In the genomic region with DNA sequence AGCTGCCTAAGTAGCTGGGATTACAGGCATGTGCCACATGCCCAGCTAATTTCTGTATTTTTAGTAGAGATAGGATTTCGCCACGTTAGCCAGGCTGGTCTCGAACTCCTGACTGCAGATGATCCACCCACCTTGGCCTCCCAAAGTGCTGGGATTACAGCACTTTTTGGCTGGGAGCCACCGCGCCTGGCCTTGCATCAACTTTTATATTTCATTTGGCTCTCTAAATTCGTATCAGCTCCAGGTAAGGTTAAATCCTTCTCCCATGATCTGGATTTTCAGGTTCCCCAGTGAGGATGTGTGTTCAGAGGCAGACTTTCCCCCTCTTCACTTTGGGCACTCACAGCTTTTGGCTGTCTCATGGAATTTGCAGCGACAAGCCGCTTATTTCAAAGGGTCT, we compare ENCODE assay signal across 22 cellular contexts. TPM values are rescaled to one million over a fixed set of nuclear protein-coding genes. Genes with fewer than 3 reads are reported as not detected.
DNase-seq lines count a peak whose midpoint lies in the region; ATAC-seq and TF ChIP-seq lines count a peak whose summit lies in the region.
"Had no signal": no experiment of that assay in that cellular context is flagged by ENCODE, and none has a peak within 500 bp of the region (broad histone marks: within the 10 kb centered on the region; RNA-seq: fewer than 3 reads in every experiment).

No MANE protein-coding gene starts in this region.

- H4K20me1 ChIP-seq in H9 (ENCODE audit: control insufficient read depth, insufficient read depth, insufficient read length): no peaks in the 10 kb centered on the region

- no peak overlapping the region for H4K5ac ChIP-seq in H9 (ENCODE audit: insufficient read length, low read depth, low read length)
- H4K5ac ChIP-seq in mesendoderm (ENCODE audit: low read length): no peak overlapping the region

- no peak overlapping the region for H3K14ac ChIP-seq in H9 (ENCODE audit: insufficient read depth, low read length)

- H3K4ac ChIP-seq in H9 (ENCODE audit: low read depth, low read length) (no peak overlapping the region), mesendoderm (ENCODE audit: low read depth, low read length) (no peak overlapping the region)

- no peak overlapping the region for H3T11ph ChIP-seq in H9 (ENCODE audit: low read length)

- H3K56ac ChIP-seq in H9 (ENCODE audit: insufficient read length, low read depth, low read length) (no peak overlapping the region), mesendoderm (ENCODE audit: low read length) (no peak overlapping the region)

- no peak for TF ChIP-seq POLR2A in gastrocnemius medialis (IDR thresholded peaks at IDR 0.05)

- H3K4me1 ChIP-seq in H9 (ENCODE audit: insufficient read depth, low read length): peaks cover 6% of the 10 kb centered on the region; the same call in 1 of the 2 replicates
- peaks cover 7% of the 10 kb centered on the region for H3K4me1 ChIP-seq in mesendoderm (ENCODE audit: control insufficient read depth, low read depth, low read length)
- H3K4me1 ChIP-seq in gastrocnemius medialis: peaks cover 10 to 11% of the 10 kb centered on the region in 2 donors

- H3K79me2 ChIP-seq in H9 (ENCODE audit: insufficient read depth, low read length) (no peaks in the 10 kb centered on the region; the same call in 1 of the 2 replicates), mesendoderm (ENCODE audit: control insufficient read depth, insufficient read depth, low read length) (peaks cover 5% of the 10 kb centered on the region)

- peak overlapping the region; percentile 62 to 96 (median 90); a peak in 5 of 7 replicates for H3K27ac Mint-ChIP-seq in H9
- no peak overlapping the region for H3K27ac Mint-ChIP-seq in activated naive CD8-positive, alpha-beta T cell treated with anti-CD3 and anti-CD28 coated beads for 36 hours
- H3K27ac Mint-ChIP-seq: CD4-positive, alpha-beta T cell had no signal

- no peak overlapping the region for H3K27ac ChIP-seq in H9 (ENCODE audit: insufficient read length, low read depth, low read length)
- H3K27ac ChIP-seq in VCaP: peak overlapping the region; percentile 96
- H3K27ac ChIP-seq in mesendoderm (ENCODE audit: low read depth, low read length): peak overlapping the region; percentile 51
- no peak overlapping the region for H3K27ac ChIP-seq in gastrocnemius medialis
- H3K27ac ChIP-seq: KMS-11, PC-9, RWPE1 had no signal

- intact Hi-C loops in gastrocnemius medialis (cut with DNase I; ENCODE audit: low total_unique reads): loop anchor here (10.0 kb wide), 1 partner anchor 438 kb away; no protein-coding TSS in a partner anchor

- H3K9me3 ChIP-seq in H9 (ENCODE audit: control insufficient read depth, low read depth, low read length) (no peaks in the 10 kb centered on the region), gastrocnemius medialis (no peaks in the 10 kb centered on the region)
- H3K9me3 ChIP-seq: MG63 had no signal

- no CpG with 5 or more reads among the region's 8 CpGs for WGBS in H9 (ENCODE audit: extremely low coverage, insufficient read length, low lambda C conversion rate)
- no CpG with 5 or more reads among the region's 8 CpGs for WGBS in mesendoderm (ENCODE audit: extremely low coverage, insufficient coverage, low lambda C conversion rate)

- H2BK12ac ChIP-seq in H9 (ENCODE audit: insufficient read length, low read depth, low read length): no peak overlapping the region

- H3K23ac ChIP-seq in H9 (ENCODE audit: insufficient read length, low read depth, low read length) (no peak overlapping the region), mesendoderm (ENCODE audit: low read length) (no peak overlapping the region)

- DNase-seq in H9 (no peak), mesendoderm (no peak), LoVo (ENCODE audit: low spot score) (no peak), gastrocnemius medialis (no peak)
- DNase-seq in activated naive CD8-positive, alpha-beta T cell treated with anti-CD3 and anti-CD28 coated beads for 36 hours: no peak
- DNase-seq: AML-193; CD4-positive, alpha-beta T cell; DMS153; GF-D8; MG63; NCI-H1048; NCI-H1436; NCI-H2029; NCI-H345; NCI-H526; PC-9; SIG-M5 had no signal

- no peak overlapping the region for H2BK15ac ChIP-seq in H9 (ENCODE audit: low read depth, low read length)
- no peak overlapping the region for H2BK15ac ChIP-seq in mesendoderm (replicated peaks; ENCODE audit: low read depth)

- ATAC-seq in GM18517 (IDR thresholded peaks at IDR 0.05; ENCODE audit: unreplicated experiment): no peak
- ATAC-seq in gastrocnemius medialis: no peak
- ATAC-seq: HCT116 had no signal

- no peak overlapping the region for H3K4me3 ChIP-seq in mesendoderm (ENCODE audit: low read length)
- H3K4me3 ChIP-seq in gastrocnemius medialis: no peak overlapping the region
- H3K4me3 ChIP-seq: MG63, PC-9 had no signal

- H3K9ac ChIP-seq in H9 (ENCODE audit: extremely low read depth, insufficient read length, low read length): no peak overlapping the region
- no peak overlapping the region for H3K9ac ChIP-seq in mesendoderm (ENCODE audit: low read length)
- H3K9ac ChIP-seq: KMS-11 had no signal

- H3K4me1 Mint-ChIP-seq in H9: peaks cover 34 to 36% of the 10 kb centered on the region in 2 experiments
- H3K4me1 Mint-ChIP-seq in activated naive CD8-positive, alpha-beta T cell treated with anti-CD3 and anti-CD28 coated beads for 36 hours: peaks cover 1% of the 10 kb centered on the region

- H4K8ac ChIP-seq in H9 (replicated peaks; ENCODE audit: insufficient read length, low read depth, low read length) (no peak overlapping the region), mesendoderm (ENCODE audit: low read depth, low read length) (no peak overlapping the region)

- peaks cover 4 to 44% (median 32%) of the 10 kb centered on the region in 3 experiments; a peak in 5 of 7 replicates for H3K36me3 Mint-ChIP-seq in H9 (ENCODE audit: insufficient read depth in 1 of 3, low read depth in 3 of 3)
- peaks cover 9% of the 10 kb centered on the region for H3K36me3 Mint-ChIP-seq in activated naive CD8-positive, alpha-beta T cell treated with anti-CD3 and anti-CD28 coated beads for 36 hours

- H3K79me1 ChIP-seq in H9 (ENCODE audit: insufficient read depth, low read depth, low read length, poor library complexity, severe bottlenecking): peaks cover 5% of the 10 kb centered on the region
- peaks cover 6% of the 10 kb centered on the region for H3K79me1 ChIP-seq in mesendoderm (ENCODE audit: low read length)

- H4K91ac ChIP-seq in H9 (ENCODE audit: insufficient read length, low read depth, low read length): no peak overlapping the region

- H3K4me3 Mint-ChIP-seq in H9: peak overlapping the region in 1 of 2 experiments; percentile 50; a peak in 2 of 5 replicates
- no peak overlapping the region for H3K4me3 Mint-ChIP-seq in activated naive CD8-positive, alpha-beta T cell treated with anti-CD3 and anti-CD28 coated beads for 36 hours
- H3K4me3 Mint-ChIP-seq: CD4-positive, alpha-beta T cell had no signal

- H3K23me2 ChIP-seq in H9 (ENCODE audit: insufficient read length, low read depth, low read length, poor library complexity, severe bottlenecking): no peaks in the 10 kb centered on the region

- H2AFZ ChIP-seq in H9 (ENCODE audit: low read length): no peak overlapping the region
- H2AFZ ChIP-seq: PC-9 had no signal

- H2BK20ac ChIP-seq in H9 (ENCODE audit: low read depth, low read length, poor library complexity, severe bottlenecking): no peak overlapping the region

- no peaks in the 10 kb centered on the region for H3K27me3 ChIP-seq in H9 (ENCODE audit: insufficient read depth, low read length)
- H3K27me3 ChIP-seq in mesendoderm (ENCODE audit: insufficient read depth, low read length, poor library complexity): no peaks in the 10 kb centered on the region
- no peaks in the 10 kb centered on the region for H3K27me3 ChIP-seq in gastrocnemius medialis
- H3K27me3 ChIP-seq: MG63 had no signal

- no peaks in the 10 kb centered on the region; a peak in 1 of 5 replicates for H3K9me3 Mint-ChIP-seq in H9
- H3K9me3 Mint-ChIP-seq in activated naive CD8-positive, alpha-beta T cell treated with anti-CD3 and anti-CD28 coated beads for 36 hours: no peaks in the 10 kb centered on the region
- H3K9me3 Mint-ChIP-seq: CD4-positive, alpha-beta T cell had no signal

- H2BK120ac ChIP-seq in H9 (ENCODE audit: low read depth, low read length, poor library complexity, severe bottlenecking) (no peak overlapping the region), mesendoderm (ENCODE audit: low read depth, low read length) (no peak overlapping the region)

- in situ Hi-C loops in gastrocnemius medialis (cut with MboI; ENCODE audit: low sequenced_read_pairs in 4 of 4): no loop called here

- no peak overlapping the region for H3K18ac ChIP-seq in H9 (ENCODE audit: insufficient read length, low read depth, low read length)
- no peak overlapping the region for H3K18ac ChIP-seq in mesendoderm (ENCODE audit: low read length)

- H3K4me2 ChIP-seq in H9 (ENCODE audit: insufficient read depth, insufficient read length, low read length) (no peak overlapping the region), mesendoderm (ENCODE audit: low read length) (no peak overlapping the region)
- H3K4me2 ChIP-seq: KMS-11, PC-9 had no signal

- no peaks in the 10 kb centered on the region for H3K27me3 Mint-ChIP-seq in H9 (ENCODE audit: low read depth)
- no peaks in the 10 kb centered on the region for H3K27me3 Mint-ChIP-seq in activated naive CD8-positive, alpha-beta T cell treated with anti-CD3 and anti-CD28 coated beads for 36 hours
- H3K27me3 Mint-ChIP-seq: CD4-positive, alpha-beta T cell had no signal

- H3K36me3 ChIP-seq in mesendoderm (ENCODE audit: control insufficient read depth, insufficient read depth, low read length): no peaks in the 10 kb centered on the region
- no peaks in the 10 kb centered on the region for H3K36me3 ChIP-seq in gastrocnemius medialis

- no peak overlapping the region for H2AK5ac ChIP-seq in H9 (ENCODE audit: insufficient read length, low read length)
- no peak overlapping the region for H2AK5ac ChIP-seq in mesendoderm (ENCODE audit: low read length)

- TF ChIP-seq CTCF in H9 (conservative IDR thresholded peaks at IDR 0.05) (no peak), VCaP (conservative IDR thresholded peaks at IDR 0.05) (no peak), gastrocnemius medialis (IDR thresholded peaks at IDR 0.05 in 4 of 5, conservative IDR thresholded peaks at IDR 0.05 in 1 of 5) (no peak)

- H2BK5ac ChIP-seq in H9 (ENCODE audit: insufficient read length, low read length) (no peak overlapping the region), mesendoderm (ENCODE audit: low read length) (no peak overlapping the region)

RNA-seq across cellular contexts. Expression of a gene that starts 16.8 kb away (rescaled TPM):
- 58.8 and 60.2 TPM in 2 replicates for total RNA-seq in H9 (2021)
- polyA plus RNA-seq in mesendoderm (2013, experiment 1 of 2): 22.1 TPM
- 20.9 TPM for polyA plus RNA-seq in mesendoderm (2013, experiment 2 of 2)
- 10 to 100 TPM; 37.0 to 40.2 TPM for total RNA-seq in activated naive CD8-positive, alpha-beta T cell treated with anti-CD3 and anti-CD28 coated beads for 36 hours
- 10 to 100 TPM; 15.7 to 24.8 (median 20.7) TPM for total RNA-seq in gastrocnemius medialis

Comparison
In these comparisons a context has a peak if more than half of its experiments do, and no peak if none do; other contexts are left out.
1. H3K27ac ChIP-seq: peak in VCaP (single experiment) and mesendoderm (single experiment); none in H9 (single experiment) and gastrocnemius medialis (0 of 4).